1 cellular context compared by ENCODE assay signal in the genomic region with DNA sequence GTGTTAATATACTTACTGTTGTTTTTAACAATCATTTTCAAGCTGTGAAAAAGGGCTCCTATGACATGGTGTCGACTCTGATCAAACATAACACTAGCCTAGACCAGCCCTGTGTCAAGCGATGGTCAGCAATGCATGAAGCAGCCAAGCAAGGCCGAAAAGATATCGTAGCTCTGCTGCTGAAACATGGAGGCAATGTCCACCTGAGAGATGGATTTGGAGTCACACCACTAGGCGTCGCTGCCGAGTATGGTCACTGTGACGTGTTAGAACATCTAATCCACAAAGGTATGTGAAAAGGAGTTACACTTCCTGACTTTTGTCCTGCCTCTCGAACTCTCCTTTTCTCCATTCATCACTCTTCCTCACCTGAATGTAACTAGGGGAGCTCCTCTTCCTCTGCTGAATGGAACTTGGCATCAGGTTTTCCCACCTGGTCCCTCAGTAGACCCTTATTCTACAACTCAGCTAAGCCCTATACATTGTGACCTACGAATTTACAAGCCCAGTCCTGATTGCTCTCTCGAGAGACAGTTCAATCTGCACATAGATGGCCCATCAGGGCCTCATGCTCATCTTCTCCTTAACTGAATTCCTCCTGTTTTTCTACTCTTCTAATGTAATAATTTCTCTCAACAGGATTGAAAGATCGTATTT.
TF ChIP-seq lines count a peak whose summit lies in the region.

No MANE protein-coding gene starts in this region.

TF ChIP-seq in WTC11, 78 proteins besides CTCF, POLR2A, EP300 and RAD21 (continued from another document):
- TF ChIP-seq, protein P1, sequence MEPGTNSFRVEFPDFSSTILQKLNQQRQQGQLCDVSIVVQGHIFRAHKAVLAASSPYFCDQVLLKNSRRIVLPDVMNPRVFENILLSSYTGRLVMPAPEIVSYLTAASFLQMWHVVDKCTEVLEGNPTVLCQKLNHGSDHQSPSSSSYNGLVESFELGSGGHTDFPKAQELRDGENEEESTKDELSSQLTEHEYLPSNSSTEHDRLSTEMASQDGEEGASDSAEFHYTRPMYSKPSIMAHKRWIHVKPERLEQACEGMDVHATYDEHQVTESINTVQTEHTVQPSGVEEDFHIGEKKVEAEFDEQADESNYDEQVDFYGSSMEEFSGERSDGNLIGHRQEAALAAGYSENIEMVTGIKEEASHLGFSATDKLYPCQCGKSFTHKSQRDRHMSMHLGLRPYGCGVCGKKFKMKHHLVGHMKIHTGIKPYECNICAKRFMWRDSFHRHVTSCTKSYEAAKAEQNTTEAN (CRISPR knock-in tag; IDR thresholded peaks at IDR 0.05), result no peak
- TF ChIP-seq NR1H2 (CRISPR knock-in tag; IDR thresholded peaks at IDR 0.05) (no peak), MYBL2 (CRISPR knock-in tag; IDR thresholded peaks at IDR 0.05) (no peak), ZNF671 (CRISPR knock-in tag; IDR thresholded peaks at IDR 0.05) (no peak), MXD4 (CRISPR knock-in tag; IDR thresholded peaks at IDR 0.05; ENCODE audit: borderline replicate concordance) (peak; percentile 84), HMGA2 (CRISPR knock-in tag; IDR thresholded peaks at IDR 0.05) (no peak), NFATC4 (CRISPR knock-in tag; IDR thresholded peaks at IDR 0.05) (no peak), JUN (CRISPR knock-in tag; IDR thresholded peaks at IDR 0.05) (no peak), RORB (CRISPR knock-in tag; IDR thresholded peaks at IDR 0.05) (no peak), NFYB (CRISPR knock-in tag; conservative IDR thresholded peaks at IDR 0.05; ENCODE audit: low read depth) (no peak)
- TF ChIP-seq, protein P2, sequence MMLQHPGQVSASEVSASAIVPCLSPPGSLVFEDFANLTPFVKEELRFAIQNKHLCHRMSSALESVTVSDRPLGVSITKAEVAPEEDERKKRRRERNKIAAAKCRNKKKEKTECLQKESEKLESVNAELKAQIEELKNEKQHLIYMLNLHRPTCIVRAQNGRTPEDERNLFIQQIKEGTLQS (CRISPR knock-in tag; conservative IDR thresholded peaks at IDR 0.05), result no peak
